Comparison of ENCODE assay signal across 19 cellular contexts in the genomic region with DNA sequence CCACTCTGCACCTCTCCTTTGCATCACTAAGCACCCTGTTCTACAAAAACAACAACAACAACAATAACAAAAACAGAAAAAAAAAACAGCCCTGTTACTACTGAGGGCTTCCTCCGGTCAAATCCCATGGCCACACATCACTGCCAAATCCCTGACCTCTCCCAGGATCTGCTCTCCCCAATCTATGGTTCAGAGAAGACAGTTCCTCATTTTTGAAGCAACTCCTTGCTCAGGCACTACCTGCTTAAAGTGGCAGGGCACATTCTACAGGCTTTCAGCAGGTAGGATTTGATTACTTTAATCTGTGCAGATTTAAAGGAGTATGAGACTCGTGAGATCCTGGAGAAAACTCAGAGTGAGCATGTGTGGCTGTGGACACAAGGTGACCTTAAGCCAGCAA. TPM values are rescaled to one million over a fixed set of nuclear protein-coding genes. Genes with fewer than 3 reads are reported as not detected.
DNase-seq lines count a peak whose midpoint lies in the region; ATAC-seq and TF ChIP-seq lines count a peak whose summit lies in the region.
"Had no signal": no experiment of that assay in that cellular context is flagged by ENCODE, and none has a peak within 500 bp of the region (broad histone marks: within the 10 kb centered on the region; RNA-seq: fewer than 3 reads in every experiment).

No MANE protein-coding gene starts in this region.

- H2AFZ ChIP-seq in GM23338 = peak overlapping the region; percentile 76

- no peaks in the 10 kb centered on the region for H4K20me1 ChIP-seq in GM23338 (replicated peaks; ENCODE audit: insufficient read depth)

- DNase-seq in GM23338 (ENCODE audit: low spot score) (no peak), T-helper 17 cell (no peak), naive B cell (no peak), natural killer cell (no peak), NCI-H187 treated with DMSO at 0.1 percent for 48 hours (lab: John Stamatoyannopoulos, UW) (no peak), AG08396 (ENCODE audit: low spot score) (no peak)
- DNase-seq: AML-193; Caco-2; CD4-positive, CD25-positive, alpha-beta regulatory T cell; CD8-positive, alpha-beta T cell; DMS153; DMS79; EL; GDM1; H7; HCEC 1CT had no signal

- no peaks in the 10 kb centered on the region for H3K9me3 Mint-ChIP-seq in GM23338
- H3K9me3 Mint-ChIP-seq in naive B cell = peaks cover 0 to 3% (median 0%) of the 10 kb centered on the region in 7 donors
- H3K9me3 Mint-ChIP-seq in natural killer cell = peaks cover 0 to 2% of the 10 kb centered on the region in 2 donors
- H3K9me3 Mint-ChIP-seq: CD8-positive, alpha-beta T cell had no signal

- no peak overlapping the region for H3K4me3 Mint-ChIP-seq in GM23338
- no peak overlapping the region for H3K4me3 Mint-ChIP-seq in T-helper 17 cell
- H3K4me3 Mint-ChIP-seq in naive B cell = no peak overlapping the region
- H3K4me3 Mint-ChIP-seq in natural killer cell = no peak overlapping the region
- H3K4me3 Mint-ChIP-seq: CD4-positive, CD25-positive, alpha-beta regulatory T cell; CD8-positive, alpha-beta T cell had no signal

- H3K36me3 Mint-ChIP-seq in GM23338 (ENCODE audit: low read depth) (no peaks in the 10 kb centered on the region; the same call in 2 of the 3 replicates), T-helper 17 cell (ENCODE audit: low read depth) (peaks cover 4% of the 10 kb centered on the region), naive B cell (peaks cover 11 to 15% of the 10 kb centered on the region in 2 donors), natural killer cell (peaks cover 7% of the 10 kb centered on the region)

- no peaks in the 10 kb centered on the region for H3K4me1 Mint-ChIP-seq in GM23338
- peaks cover 3% of the 10 kb centered on the region for H3K4me1 Mint-ChIP-seq in T-helper 17 cell
- peaks cover 2 to 12% (median 5%) of the 10 kb centered on the region in 3 donors for H3K4me1 Mint-ChIP-seq in naive B cell
- H3K4me1 Mint-ChIP-seq in natural killer cell = no peaks in the 10 kb centered on the region
- H3K4me1 Mint-ChIP-seq: CD4-positive, CD25-positive, alpha-beta regulatory T cell had no signal

- no peaks in the 10 kb centered on the region for H3K79me2 ChIP-seq in GM23338 (replicated peaks; ENCODE audit: insufficient read depth)

- no peaks in the 10 kb centered on the region for H3K4me1 ChIP-seq in GM23338 (ENCODE audit: insufficient read depth)
- H3K4me1 ChIP-seq: Caco-2 had no signal

- H3K27ac Mint-ChIP-seq in GM23338 (no peak overlapping the region), T-helper 17 cell (peak overlapping the region; percentile 22), naive B cell (peak overlapping the region in 5 of 6 donors; percentile 2 to 88 (median 12)), natural killer cell (peak overlapping the region in 1 of 2 donors; percentile 8)
- H3K27ac Mint-ChIP-seq: CD8-positive, alpha-beta T cell had no signal

- no peak overlapping the region for H3K4me2 ChIP-seq in GM23338

- peaks cover 4% of the 10 kb centered on the region for H3K9me2 ChIP-seq in GM23338 (ENCODE audit: insufficient read depth)

- intact Hi-C loops in natural killer cell (cut with micrococcal nuclease) = no loop called here

- H3K27me3 Mint-ChIP-seq in GM23338 (ENCODE audit: insufficient read depth, low read depth, poor library complexity) (no peaks in the 10 kb centered on the region), T-helper 17 cell (no peaks in the 10 kb centered on the region), naive B cell (no peaks in the 10 kb centered on the region), natural killer cell (ENCODE audit: low read depth in 2 of 2) (no peaks in the 10 kb centered on the region)
- H3K27me3 Mint-ChIP-seq: CD4-positive, CD25-positive, alpha-beta regulatory T cell had no signal

- no peaks in the 10 kb centered on the region for H3F3A ChIP-seq in GM23338 (replicated peaks; ENCODE audit: low read depth)

- H3K27ac ChIP-seq in GM23338 (ENCODE audit: low read depth) = no peak overlapping the region
- H3K27ac ChIP-seq: C4-2B had no signal

- ATAC-seq in GM23338 (no peak), T-helper 17 cell (no peak), naive B cell (ENCODE audit: low read depth in 2 of 2) (no peak), natural killer cell (no peak)
- ATAC-seq: CD8-positive, alpha-beta T cell had no signal

- TF ChIP-seq CTCF in GM23338 (conservative IDR thresholded peaks at IDR 0.05; ENCODE audit: low read depth in 2 of 2) (no peak), natural killer cell (IDR thresholded peaks at IDR 0.05) (no peak)

- H3K27me3 ChIP-seq in GM23338 (ENCODE audit: insufficient read depth) = peaks cover 3% of the 10 kb centered on the region; the same call in 1 of the 2 replicates

- H3K4me3 ChIP-seq in GM23338 = no peak overlapping the region

- no peaks in the 10 kb centered on the region for H3K9me3 ChIP-seq in T-helper 17 cell (ENCODE audit: control insufficient read depth, low read length, poor library complexity, severe bottlenecking)
- H3K9me3 ChIP-seq: Caco-2 had no signal

- no peaks in the 10 kb centered on the region; the same call in 1 of the 2 replicates for H3K36me3 ChIP-seq in GM23338 (ENCODE audit: insufficient read depth)

TF ChIP-seq in GM23338, 12 proteins besides CTCF, POLR2A, EP300 and RAD21 (continues in another document):
- TF ChIP-seq ZNF331 (CRISPR knock-in tag; IDR thresholded peaks at IDR 0.05; ENCODE audit: low read depth) = no peak
- no peak for TF ChIP-seq ZNF114 (CRISPR knock-in tag; IDR thresholded peaks at IDR 0.05)
- no peak for TF ChIP-seq EZH2phosphoT487 (IDR thresholded peaks at IDR 0.05; ENCODE audit: unreplicated experiment)
- TF ChIP-seq, protein P1, sequence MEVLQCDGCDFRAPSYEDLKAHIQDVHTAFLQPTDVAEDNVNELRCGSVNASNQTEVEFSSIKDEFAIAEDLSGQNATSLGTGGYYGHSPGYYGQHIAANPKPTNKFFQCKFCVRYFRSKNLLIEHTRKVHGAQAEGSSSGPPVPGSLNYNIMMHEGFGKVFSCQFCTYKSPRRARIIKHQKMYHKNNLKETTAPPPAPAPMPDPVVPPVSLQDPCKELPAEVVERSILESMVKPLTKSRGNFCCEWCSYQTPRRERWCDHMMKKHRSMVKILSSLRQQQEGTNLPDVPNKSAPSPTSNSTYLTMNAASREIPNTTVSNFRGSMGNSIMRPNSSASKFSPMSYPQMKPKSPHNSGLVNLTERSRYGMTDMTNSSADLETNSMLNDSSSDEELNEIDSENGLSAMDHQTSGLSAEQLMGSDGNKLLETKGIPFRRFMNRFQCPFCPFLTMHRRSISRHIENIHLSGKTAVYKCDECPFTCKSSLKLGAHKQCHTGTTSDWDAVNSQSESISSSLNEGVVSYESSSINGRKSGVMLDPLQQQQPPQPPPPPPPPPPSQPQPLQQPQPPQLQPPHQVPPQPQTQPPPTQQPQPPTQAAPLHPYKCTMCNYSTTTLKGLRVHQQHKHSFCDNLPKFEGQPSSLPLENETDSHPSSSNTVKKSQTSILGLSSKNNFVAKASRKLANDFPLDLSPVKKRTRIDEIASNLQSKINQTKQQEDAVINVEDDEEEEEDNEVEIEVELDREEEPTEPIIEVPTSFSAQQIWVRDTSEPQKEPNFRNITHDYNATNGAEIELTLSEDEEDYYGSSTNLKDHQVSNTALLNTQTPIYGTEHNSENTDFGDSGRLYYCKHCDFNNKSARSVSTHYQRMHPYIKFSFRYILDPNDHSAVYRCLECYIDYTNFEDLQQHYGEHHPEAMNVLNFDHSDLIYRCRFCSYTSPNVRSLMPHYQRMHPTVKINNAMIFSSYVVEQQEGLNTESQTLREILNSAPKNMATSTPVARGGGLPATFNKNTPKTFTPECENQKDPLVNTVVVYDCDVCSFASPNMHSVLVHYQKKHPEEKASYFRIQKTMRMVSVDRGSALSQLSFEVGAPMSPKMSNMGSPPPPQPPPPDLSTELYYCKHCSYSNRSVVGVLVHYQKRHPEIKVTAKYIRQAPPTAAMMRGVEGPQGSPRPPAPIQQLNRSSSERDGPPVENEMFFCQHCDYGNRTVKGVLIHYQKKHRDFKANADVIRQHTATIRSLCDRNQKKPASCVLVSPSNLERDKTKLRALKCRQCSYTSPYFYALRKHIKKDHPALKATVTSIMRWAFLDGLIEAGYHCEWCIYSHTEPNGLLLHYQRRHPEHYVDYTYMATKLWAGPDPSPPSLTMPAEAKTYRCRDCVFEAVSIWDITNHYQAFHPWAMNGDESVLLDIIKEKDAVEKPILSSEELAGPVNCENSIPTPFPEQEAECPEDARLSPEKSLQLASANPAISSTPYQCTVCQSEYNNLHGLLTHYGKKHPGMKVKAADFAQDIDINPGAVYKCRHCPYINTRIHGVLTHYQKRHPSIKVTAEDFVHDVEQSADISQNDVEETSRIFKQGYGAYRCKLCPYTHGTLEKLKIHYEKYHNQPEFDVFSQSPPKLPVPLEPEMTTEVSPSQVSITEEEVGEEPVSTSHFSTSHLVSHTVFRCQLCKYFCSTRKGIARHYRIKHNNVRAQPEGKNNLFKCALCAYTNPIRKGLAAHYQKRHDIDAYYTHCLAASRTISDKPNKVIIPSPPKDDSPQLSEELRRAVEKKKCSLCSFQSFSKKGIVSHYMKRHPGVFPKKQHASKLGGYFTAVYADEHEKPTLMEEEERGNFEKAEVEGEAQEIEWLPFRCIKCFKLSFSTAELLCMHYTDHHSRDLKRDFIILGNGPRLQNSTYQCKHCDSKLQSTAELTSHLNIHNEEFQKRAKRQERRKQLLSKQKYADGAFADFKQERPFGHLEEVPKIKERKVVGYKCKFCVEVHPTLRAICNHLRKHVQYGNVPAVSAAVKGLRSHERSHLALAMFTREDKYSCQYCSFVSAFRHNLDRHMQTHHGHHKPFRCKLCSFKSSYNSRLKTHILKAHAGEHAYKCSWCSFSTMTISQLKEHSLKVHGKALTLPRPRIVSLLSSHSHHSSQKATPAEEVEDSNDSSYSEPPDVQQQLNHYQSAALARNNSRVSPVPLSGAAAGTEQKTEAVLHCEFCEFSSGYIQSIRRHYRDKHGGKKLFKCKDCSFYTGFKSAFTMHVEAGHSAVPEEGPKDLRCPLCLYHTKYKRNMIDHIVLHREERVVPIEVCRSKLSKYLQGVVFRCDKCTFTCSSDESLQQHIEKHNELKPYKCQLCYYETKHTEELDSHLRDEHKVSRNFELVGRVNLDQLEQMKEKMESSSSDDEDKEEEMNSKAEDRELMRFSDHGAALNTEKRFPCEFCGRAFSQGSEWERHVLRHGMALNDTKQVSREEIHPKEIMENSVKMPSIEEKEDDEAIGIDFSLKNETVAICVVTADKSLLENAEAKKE (CRISPR knock-in tag; IDR thresholded peaks at IDR 0.05) = no peak

RNA-seq across cellular contexts. Expression of a gene that starts 46.9 kb away (rescaled TPM):
- not detected in 2 replicates for total RNA-seq in GM23338 (2014; rRNA removed; shearing (Covaris generic))
- polyA plus RNA-seq in GM23338 (2016; fragmentation: Nextera tagmentation; extraction: Ambion mirVana) = not detected in 2 replicates
- 10 to 100 TPM; 24.8 to 25.7 TPM for total RNA-seq in T-helper 17 cell
- polyA plus RNA-seq in naive B cell (ENCODE audit: low read depth in 6 of 6) = 10 to 100 TPM; 33.8 to 57.3 (median 37.5) TPM
- 10 to 100 TPM; 64.9 to 83.3 (median 78.2) TPM for total RNA-seq in natural killer cell
- total RNA-seq: Caco-2, H1 had no signal
- polyA plus RNA-seq: BJ, H1 had no signal

Comparison
In these comparisons a context has a peak if more than half of its experiments do, and no peak if none do; other contexts are left out.
1. RNA of a gene that starts 46.9 kb away (total RNA-seq): 64.9 to 83.3 TPM in natural killer cell and 24.8 to 25.7 TPM in T-helper 17 cell; not detected in GM23338; every median in the first group is over 10 times any median in the second.